14 cellular contexts compared by ENCODE assay signal in genomic region chr16:54175552-54176375, GRCh38.
DNase-seq lines count a peak whose midpoint lies in the region; ATAC-seq and TF ChIP-seq lines count a peak whose summit lies in the region.
"Had no signal": no experiment of that assay in that cellular context is flagged by ENCODE, and none has a peak within 500 bp of the region (broad histone marks: within the 10 kb centered on the region; RNA-seq: fewer than 3 reads in every experiment).

No MANE protein-coding gene starts in this region.

- peak overlapping the region in 2 of 5 donors; percentile 26 to 41 for H3K9ac ChIP-seq in subcutaneous abdominal adipose tissue (ENCODE audit: low read length in 5 of 5)

- H3K4me1 Mint-ChIP-seq in glutamatergic neuron (ENCODE audit: low read depth, unreplicated experiment) = peaks cover 15% of the 10 kb centered on the region
- H3K4me1 Mint-ChIP-seq: activated CD4-positive, alpha-beta memory T cell treated with anti-CD3 and anti-CD28 coated beads, Interleukin-2, amount 10 ng/mL, durations not matched to agents 7 days and 5 days; activated T-helper 17 cell treated with anti-CD3 and anti-CD28 coated beads, Interleukin-2, amount 50 U/mL, for 72 hours; CD8-positive, alpha-beta memory T cell had no signal

- no peaks in the 10 kb centered on the region for H3K9me3 Mint-ChIP-seq in glutamatergic neuron (ENCODE audit: unreplicated experiment)
- H3K9me3 Mint-ChIP-seq: activated CD4-positive, alpha-beta memory T cell treated with anti-CD3 and anti-CD28 coated beads, Interleukin-2, amount 10 ng/mL, durations not matched to agents 7 days and 5 days; activated T-helper 17 cell treated with anti-CD3 and anti-CD28 coated beads, Interleukin-2, amount 50 U/mL, for 72 hours had no signal

- peak overlapping the region; percentile 3 for H3K4me3 Mint-ChIP-seq in glutamatergic neuron (ENCODE audit: unreplicated experiment)
- H3K4me3 Mint-ChIP-seq: activated CD4-positive, alpha-beta memory T cell treated with anti-CD3 and anti-CD28 coated beads, Interleukin-2, amount 10 ng/mL, durations not matched to agents 7 days and 5 days; activated T-helper 17 cell treated with anti-CD3 and anti-CD28 coated beads, Interleukin-2, amount 50 U/mL, for 72 hours; CD8-positive, alpha-beta memory T cell had no signal

- DNase-seq in NCI-H748 (lab: John Stamatoyannopoulos, UW; ENCODE audit: unreplicated experiment) = peak; percentile 50
- no peak for DNase-seq in NCI-H748 treated with DMSO at 0.1 percent for 48 hours (lab: John Stamatoyannopoulos, UW)
- DNase-seq in glutamatergic neuron = no peak
- DNase-seq: activated CD4-positive, alpha-beta memory T cell treated with anti-CD3 and anti-CD28 coated beads, Interleukin-2, amount 10 ng/mL, durations not matched to agents 7 days and 5 days; CD8-positive, alpha-beta memory T cell; effector CD8-positive, alpha-beta T cell; GOT3; stimulated activated CD4-positive, alpha-beta T cell treated with anti-CD3 and anti-CD28 coated beads, Interleukin-2, amount 100 ng/mL, for 48 hours had no signal

- no peaks in the 10 kb centered on the region for H3K27me3 Mint-ChIP-seq in glutamatergic neuron (ENCODE audit: unreplicated experiment)

- ATAC-seq in HG03571 (IDR thresholded peaks at IDR 0.05; ENCODE audit: unreplicated experiment) = no peak
- ATAC-seq in HG03457 (IDR thresholded peaks at IDR 0.05; ENCODE audit: unreplicated experiment) = no peak
- no peak for ATAC-seq in GM19397 (IDR thresholded peaks at IDR 0.05; ENCODE audit: unreplicated experiment)
- ATAC-seq: activated T-helper 17 cell treated with anti-CD3 and anti-CD28 coated beads, Interleukin-2, amount 50 U/mL, for 72 hours had no signal

- H3K36me3 Mint-ChIP-seq in glutamatergic neuron (ENCODE audit: unreplicated experiment) = no peaks in the 10 kb centered on the region
- H3K36me3 Mint-ChIP-seq: CD8-positive, alpha-beta memory T cell had no signal

- TF ChIP-seq CTCF in VCaP (conservative IDR thresholded peaks at IDR 0.05) (no peak), glutamatergic neuron (IDR thresholded peaks at IDR 0.05; ENCODE audit: partially characterized antibody, unreplicated experiment) (no peak)

- peak overlapping the region; percentile 43 for H3K27ac ChIP-seq in VCaP
- no peak overlapping the region for H3K27ac ChIP-seq in subcutaneous abdominal adipose tissue (ENCODE audit: low read depth, low read length)

- H3K36me3 ChIP-seq in subcutaneous abdominal adipose tissue (ENCODE audit: control insufficient read depth in 5 of 5, insufficient read depth in 5 of 5, low read length in 5 of 5) = no peaks in the 10 kb centered on the region

- H3K27me3 ChIP-seq in subcutaneous abdominal adipose tissue (ENCODE audit: control insufficient read depth in 5 of 5, insufficient read depth in 4 of 5, low read length in 5 of 5) = peaks cover 0 to 9% (median 0%) of the 10 kb centered on the region in 5 donors

- no peak overlapping the region for H3K27ac Mint-ChIP-seq in glutamatergic neuron (ENCODE audit: unreplicated experiment)
- H3K27ac Mint-ChIP-seq: activated CD4-positive, alpha-beta memory T cell treated with anti-CD3 and anti-CD28 coated beads, Interleukin-2, amount 10 ng/mL, durations not matched to agents 7 days and 5 days; activated T-helper 17 cell treated with anti-CD3 and anti-CD28 coated beads, Interleukin-2, amount 50 U/mL, for 72 hours had no signal

- H3K4me1 ChIP-seq in subcutaneous abdominal adipose tissue (ENCODE audit: control insufficient read depth in 5 of 5, insufficient read depth in 5 of 5, low read length in 5 of 5) = peaks cover 0 to 16% (median 13%) of the 10 kb centered on the region in 5 donors

- no peaks in the 10 kb centered on the region for H3K9me3 ChIP-seq in subcutaneous abdominal adipose tissue (ENCODE audit: control insufficient read depth in 5 of 5, low read length in 5 of 5)

- H3K4me3 ChIP-seq in subcutaneous abdominal adipose tissue (ENCODE audit: low read depth in 1 of 5, low read length in 5 of 5) = peak overlapping the region in 4 of 5 donors; percentile 41 to 59 (median 55)
